15 cellular contexts compared by ENCODE assay signal in the genomic region with DNA sequence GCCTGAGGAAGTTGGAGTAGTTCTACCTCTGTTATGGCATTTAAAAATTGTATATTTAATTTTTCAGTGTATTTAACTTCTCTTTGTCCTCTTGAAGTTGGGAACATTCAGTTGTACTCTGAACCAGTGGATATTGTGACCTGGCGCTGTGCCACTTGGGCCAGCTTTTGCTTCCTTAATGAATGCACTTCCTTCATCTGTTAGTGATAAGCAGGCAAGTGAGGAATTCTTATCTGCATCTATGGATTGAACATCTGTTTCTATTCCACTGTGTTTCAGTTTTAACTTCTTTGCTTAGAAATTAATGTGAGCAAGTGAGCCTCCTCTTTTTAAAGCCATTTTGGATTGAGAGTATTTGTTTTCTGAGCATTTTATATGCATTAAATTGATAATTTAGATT.
DNase-seq lines count a peak whose midpoint lies in the region; ATAC-seq, FAIRE-seq and TF ChIP-seq lines count a peak whose summit lies in the region.
"Had no signal": no experiment of that assay in that cellular context is flagged by ENCODE, and none has a peak within 500 bp of the region (broad histone marks: within the 10 kb centered on the region; RNA-seq: fewer than 3 reads in every experiment).

No MANE protein-coding gene starts in this region.

- intact Hi-C loops in kidney (cut with DNase I): no loop called here
- intact Hi-C loops in vagina (cut with DNase I): no loop called here

- no peak for TF ChIP-seq POLR2A in vagina (IDR thresholded peaks at IDR 0.05)

- TF ChIP-seq CTCF in kidney (IDR thresholded peaks at IDR 0.05; ENCODE audit: borderline replicate concordance, extremely low read depth, insufficient read depth) (no peak), vagina (IDR thresholded peaks at IDR 0.05) (no peak)

- no peaks in the 10 kb centered on the region for H3K36me3 ChIP-seq in kidney (ENCODE audit: control insufficient read depth in 1 of 2, insufficient read depth in 2 of 2, low read length in 2 of 2)
- peaks cover 0 to 6% (median 0%) of the 10 kb centered on the region in 5 donors for H3K36me3 ChIP-seq in subcutaneous abdominal adipose tissue (ENCODE audit: control insufficient read depth in 5 of 5, insufficient read depth in 5 of 5, low read length in 5 of 5)
- H3K36me3 ChIP-seq in vagina: no peaks in the 10 kb centered on the region
- H3K36me3 ChIP-seq: cardiac muscle cell, neural progenitor cell had no signal

- peaks cover 9 to 10% of the 10 kb centered on the region in 2 donors for H3K4me1 ChIP-seq in kidney (ENCODE audit: control insufficient read depth in 1 of 2, insufficient read depth in 1 of 2, low read depth in 1 of 2, low read length in 2 of 2)
- peaks cover 0 to 32% (median 28%) of the 10 kb centered on the region in 5 donors for H3K4me1 ChIP-seq in subcutaneous abdominal adipose tissue (ENCODE audit: control insufficient read depth in 5 of 5, insufficient read depth in 5 of 5, low read length in 5 of 5)
- H3K4me1 ChIP-seq in vagina: no peaks in the 10 kb centered on the region
- H3K4me1 ChIP-seq: neural progenitor cell had no signal

- H3K27ac ChIP-seq in caudate nucleus (ENCODE audit: low read depth, low read length): peak overlapping the region; percentile 11
- peak overlapping the region in 1 of 2 donors; percentile 48 for H3K27ac ChIP-seq in kidney (ENCODE audit: low read depth in 2 of 2, low read length in 2 of 2)
- peak overlapping the region; percentile 20 for H3K27ac ChIP-seq in subcutaneous abdominal adipose tissue (ENCODE audit: low read depth, low read length)
- H3K27ac ChIP-seq in vagina: no peak overlapping the region
- H3K27ac ChIP-seq: cardiac muscle cell, neural progenitor cell had no signal

- H3K9me3 ChIP-seq in kidney (ENCODE audit: control insufficient read depth in 1 of 2, low read length in 2 of 2) (no peaks in the 10 kb centered on the region), subcutaneous abdominal adipose tissue (ENCODE audit: control insufficient read depth in 5 of 5, low read length in 5 of 5) (no peaks in the 10 kb centered on the region), vagina (no peaks in the 10 kb centered on the region)

- FAIRE-seq in kidney (lab: Jason Lieb, UNC): peak; percentile 58
- FAIRE-seq: islet of Langerhans had no signal

- H3K9ac ChIP-seq in kidney (ENCODE audit: low read length in 2 of 2) (no peak overlapping the region), subcutaneous abdominal adipose tissue (ENCODE audit: low read length in 5 of 5) (no peak overlapping the region)
- H3K9ac ChIP-seq: neural progenitor cell had no signal

- H3K4me3 ChIP-seq in kidney (ENCODE audit: low read length in 2 of 2) (no peak overlapping the region), subcutaneous abdominal adipose tissue (ENCODE audit: low read depth in 1 of 5, low read length in 5 of 5) (no peak overlapping the region), vagina (no peak overlapping the region)
- H3K4me3 ChIP-seq: cardiac muscle cell, neural progenitor cell had no signal

- ATAC-seq in HG02938 (IDR thresholded peaks at IDR 0.05; ENCODE audit: unreplicated experiment): no peak
- ATAC-seq: CD8-positive, alpha-beta T cell; stimulated activated naive CD8-positive, alpha-beta T cell treated with anti-CD3 and anti-CD28 coated beads, Interleukin-15, Interleukin-2, amounts not matched to agents 100 U/mL and 50 U/mL, for 24 hours had no signal

- H3K27me3 ChIP-seq in subcutaneous abdominal adipose tissue (ENCODE audit: control insufficient read depth in 5 of 5, insufficient read depth in 4 of 5, low read length in 5 of 5) (no peaks in the 10 kb centered on the region), vagina (no peaks in the 10 kb centered on the region)
- H3K27me3 ChIP-seq: neural progenitor cell had no signal

- DNase-seq in LoVo (ENCODE audit: low spot score) (peak; percentile 7), caudate nucleus (lab: John Stamatoyannopoulos, UW) (peak in 16 of 61 donors; percentile 2 to 51 (median 18)), kidney (peak; percentile 92), vagina (ENCODE audit: extremely low spot score in 2 of 2) (no peak), kidney glomerular epithelial cell (lab: John Stamatoyannopoulos, UW) (no peak)
- DNase-seq in central memory CD4-positive, alpha-beta T cell: no peak
- DNase-seq: activated CD4-positive, alpha-beta memory T cell treated with anti-CD3 and anti-CD28 coated beads, Interleukin-2, amount 10 ng/mL, durations not matched to agents 7 days and 5 days; activated effector memory CD4-positive, alpha-beta T cell treated with anti-CD3 and anti-CD28 coated beads, Interleukin-2, amount 50 U/mL, for 16 hours; CD8-positive, alpha-beta T cell; stimulated activated naive CD8-positive, alpha-beta T cell treated with anti-CD3 and anti-CD28 coated beads, Interleukin-15, Interleukin-2, amounts not matched to agents 100 U/mL and 50 U/mL, for 24 hours had no signal

Comparison
In these comparisons a context has a peak if more than half of its experiments do, and no peak if none do; other contexts are left out.
1. DNase-seq: peak in LoVo (single experiment) and kidney (single experiment); none in vagina (0 of 2), central memory CD4-positive, alpha-beta T cell (single experiment) and kidney glomerular epithelial cell (single experiment).